In the genomic region with DNA sequence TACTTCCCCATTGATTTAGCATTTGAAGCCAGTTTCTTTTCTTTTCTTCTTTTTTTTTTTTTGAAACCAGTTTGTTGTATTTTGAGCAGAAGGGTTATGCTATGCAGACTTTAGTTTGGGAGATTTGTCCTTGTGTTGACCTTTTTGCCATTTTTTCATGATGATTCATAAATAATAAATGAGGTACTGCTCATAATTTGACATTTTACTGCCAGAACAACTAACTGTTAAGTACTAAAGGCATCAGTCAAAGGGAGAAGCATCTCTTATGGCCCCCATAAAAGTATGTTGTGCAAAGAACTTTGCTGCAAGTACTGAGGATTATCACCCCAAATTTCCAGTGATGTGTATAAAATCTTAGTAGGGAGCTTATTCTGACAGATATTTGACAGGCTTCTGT, we compare ENCODE assay signal across 20 cellular contexts.
A peak's percentile ranks its signal among the peaks of the same experiment; 100 is the strongest.
DNase-seq lines count a peak whose midpoint lies in the region; ATAC-seq and TF ChIP-seq lines count a peak whose summit lies in the region.
"Had no signal": no experiment of that assay in that cellular context is flagged by ENCODE, and none has a peak within 500 bp of the region (broad histone marks: within the 10 kb centered on the region; RNA-seq: fewer than 3 reads in every experiment).

No MANE protein-coding gene starts in this region.

- CTCF ChIA-PET in HEK293T (lab: Yijun Ruan, JAX) = no interaction called here

- H3K4me3 ChIP-seq in AG10803 (ENCODE audit: low read length) = no peak overlapping the region
- H3K4me3 ChIP-seq: SJCRH30, stomach, uterus had no signal

- no peak for ATAC-seq in GM21367 (IDR thresholded peaks at IDR 0.05; ENCODE audit: unreplicated experiment)
- ATAC-seq: HepG2 had no signal

- TF ChIP-seq CTCF in AG10803 (conservative IDR thresholded peaks at IDR 0.05; ENCODE audit: low read length) = no peak

- POLR2A ChIA-PET in HEK293T (lab: Yijun Ruan, JAX) = no interaction called here

- DNase-seq in AG10803 (ENCODE audit: low read depth) (peak; percentile 51), HEK293T (ENCODE audit: extremely low spot score) (no peak), amniotic epithelial cell (ENCODE audit: low read depth) (peak; percentile 77), iris pigment epithelial cell (ENCODE audit: low read depth) (peak; percentile 65), NCI-H187 (lab: John Stamatoyannopoulos, UW) (no peak), kidney glomerular epithelial cell (lab: John Stamatoyannopoulos, UW) (no peak)
- no peak for DNase-seq in stimulated activated CD4-positive, alpha-beta T cell treated with anti-CD3 and anti-CD28 coated beads, Interleukin-4, amount 100 ng/mL, for 1 hour
- DNase-seq: activated CD4-positive, alpha-beta T cell treated with anti-CD3 and anti-CD28 coated beads for 1 hour; activated CD8-positive, alpha-beta memory T cell treated with anti-CD3 and anti-CD28 coated beads, Interleukin-2, amount 50 U/mL, for 4 hours; activated naive CD4-positive, alpha-beta T cell treated with anti-CD3 and anti-CD28 coated beads, Interleukin-2, amount 10 ng/mL, durations not matched to agents 7 days and 5 days; hypothalamus; MM.1S; NCI-H2029; NCI-H524; SJCRH30; stomach; T1000; uterus had no signal

TF ChIP-seq in HEK293T, 16 proteins besides CTCF, POLR2A, EP300 and RAD21:
- TF ChIP-seq, protein P1, sequence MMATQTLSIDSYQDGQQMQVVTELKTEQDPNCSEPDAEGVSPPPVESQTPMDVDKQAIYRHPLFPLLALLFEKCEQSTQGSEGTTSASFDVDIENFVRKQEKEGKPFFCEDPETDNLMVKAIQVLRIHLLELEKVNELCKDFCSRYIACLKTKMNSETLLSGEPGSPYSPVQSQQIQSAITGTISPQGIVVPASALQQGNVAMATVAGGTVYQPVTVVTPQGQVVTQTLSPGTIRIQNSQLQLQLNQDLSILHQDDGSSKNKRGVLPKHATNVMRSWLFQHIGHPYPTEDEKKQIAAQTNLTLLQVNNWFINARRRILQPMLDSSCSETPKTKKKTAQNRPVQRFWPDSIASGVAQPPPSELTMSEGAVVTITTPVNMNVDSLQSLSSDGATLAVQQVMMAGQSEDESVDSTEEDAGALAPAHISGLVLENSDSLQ (IDR thresholded peaks at IDR 0.05) = peak; percentile 55
- no peak for TF ChIP-seq FOXM1 (IDR thresholded peaks at IDR 0.05; ENCODE audit: borderline replicate concordance)

Comparison
In these comparisons a context has a peak if more than half of its experiments do, and no peak if none do; other contexts are left out.
1. DNase-seq: peak in AG10803 (single experiment), amniotic epithelial cell (single experiment) and iris pigment epithelial cell (single experiment); none in HEK293T (single experiment), stimulated activated CD4-positive, alpha-beta T cell treated with anti-CD3 and anti-CD28 coated beads, Interleukin-4, amount 100 ng/mL, for 1 hour (single experiment), NCI-H187 (0 of 2) and kidney glomerular epithelial cell (single experiment).